Comparison of ENCODE assay signal across 11 cellular contexts in the genomic region with DNA sequence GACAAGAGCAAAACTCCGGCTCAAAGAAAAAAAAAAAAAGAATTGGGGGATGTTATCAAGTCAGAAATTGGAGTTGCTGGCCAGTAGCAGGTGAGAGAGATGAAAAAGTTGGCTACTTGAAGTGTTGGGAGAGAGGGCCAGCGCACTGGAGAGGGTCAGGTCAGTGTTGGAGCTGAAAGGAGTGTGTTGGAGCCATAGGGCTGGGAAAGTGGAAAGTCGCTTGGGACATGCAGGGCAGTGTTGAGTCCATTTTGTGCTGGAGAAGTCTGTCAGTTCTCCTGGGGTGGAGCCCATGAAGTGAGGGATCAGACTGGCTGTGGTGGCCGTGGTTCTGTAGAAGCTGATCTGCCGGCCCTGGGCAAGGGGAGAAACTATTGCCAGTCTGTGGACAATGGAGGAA. TPM values are rescaled to one million over a fixed set of nuclear protein-coding genes. Genes with fewer than 3 reads are reported as not detected.
DNase-seq lines count a peak whose midpoint lies in the region; ATAC-seq and TF ChIP-seq lines count a peak whose summit lies in the region.
"Had no signal": no experiment of that assay in that cellular context is flagged by ENCODE, and none has a peak within 500 bp of the region (broad histone marks: within the 10 kb centered on the region; RNA-seq: fewer than 3 reads in every experiment).

No MANE protein-coding gene starts in this region.

- no peak for DNase-seq in CD8-positive, alpha-beta T cell
- DNase-seq in Karpas-422 (no peak), mammary epithelial cell (no peak), neural crest cell (ENCODE audit: low read depth, low spot score) (no peak), globus pallidus (ENCODE audit: low spot score) (no peak), lower leg skin (ENCODE audit: low spot score in 2 of 2) (no peak), DMS 273 treated with DMSO at 0.1 percent for 48 hours (lab: John Stamatoyannopoulos, UW) (no peak)
- DNase-seq: esophagus squamous epithelium; NCI-H187; stimulated activated CD4-positive, alpha-beta T cell treated with anti-CD3 and anti-CD28 coated beads, Interleukin-2, amount 100 ng/mL, for 48 hours had no signal

- H3K9me3 Mint-ChIP-seq in CD8-positive, alpha-beta T cell: no peaks in the 10 kb centered on the region
- no peaks in the 10 kb centered on the region for H3K9me3 Mint-ChIP-seq in neural crest cell

- dilution Hi-C loops in mammary epithelial cell (cut with HindIII; ENCODE audit: low sequenced_read_pairs): no loop called here

- CTCF ChIA-PET in CD8-positive, alpha-beta T cell (lab: Charles Lee): no interaction called here
- CTCF ChIA-PET in mammary epithelial cell (lab: Charles Lee; ENCODE audit: low non-redundant PET): interaction anchor here (0.6 kb wide), 1 partner anchor 401 kb away, joined by 7 read pairs; no protein-coding TSS in a partner anchor

- H3K27me3 Mint-ChIP-seq in CD8-positive, alpha-beta T cell (ENCODE audit: low read depth): no peaks in the 10 kb centered on the region
- H3K27me3 Mint-ChIP-seq in neural crest cell (ENCODE audit: low read depth): peaks cover 4% of the 10 kb centered on the region

- POLR2A ChIA-PET in CD8-positive, alpha-beta T cell (lab: Charles Lee): no interaction called here

- no peaks in the 10 kb centered on the region for H3K27me3 ChIP-seq in CD8-positive, alpha-beta T cell (ENCODE audit: insufficient read depth, low read length)
- H3K27me3 ChIP-seq in Karpas-422 (ENCODE audit: low read length) (no peaks in the 10 kb centered on the region), mammary epithelial cell (ENCODE audit: insufficient read depth, low read length) (no peaks in the 10 kb centered on the region)
- H3K27me3 ChIP-seq: esophagus squamous epithelium had no signal

- H3K27ac Mint-ChIP-seq in CD8-positive, alpha-beta T cell: no peak overlapping the region
- no peak overlapping the region for H3K27ac Mint-ChIP-seq in neural crest cell (ENCODE audit: unreplicated experiment)

- no peak for TF ChIP-seq POLR2A in lower leg skin (IDR thresholded peaks at IDR 0.05)

- peaks cover 13% of the 10 kb centered on the region for H4K20me1 ChIP-seq in Karpas-422 (ENCODE audit: insufficient read depth, low read depth, low read length)
- H4K20me1 ChIP-seq in mammary epithelial cell (ENCODE audit: insufficient read depth, low read length): no peaks in the 10 kb centered on the region

- in situ Hi-C loops in mammary epithelial cell (cut with MboI; ENCODE audit: low sequenced_read_pairs in 2 of 2): loop anchor here in 1 of 2 donors (5.0 kb wide), 1 partner anchor 83 kb away; a partner anchor contains a TSS

- H3K4me2 ChIP-seq in Karpas-422 (ENCODE audit: low read depth, low read length, poor library complexity, severe bottlenecking) (peak overlapping the region; percentile 94), mammary epithelial cell (ENCODE audit: insufficient read depth, low read depth, low read length) (peak overlapping the region; percentile 23)

- H3K9me2 ChIP-seq in Karpas-422 (replicated peaks; ENCODE audit: insufficient read depth, low read length): no peaks in the 10 kb centered on the region

- H3K9me3 ChIP-seq in CD8-positive, alpha-beta T cell (ENCODE audit: low read length): no peaks in the 10 kb centered on the region
- H3K9me3 ChIP-seq in Karpas-422 (ENCODE audit: low read length) (no peaks in the 10 kb centered on the region), mammary epithelial cell (replicated peaks; ENCODE audit: insufficient read depth, low read length) (no peaks in the 10 kb centered on the region)
- H3K9me3 ChIP-seq: esophagus squamous epithelium had no signal

- H3K4me1 Mint-ChIP-seq in CD8-positive, alpha-beta T cell (ENCODE audit: low read depth): peaks cover 69% of the 10 kb centered on the region
- H3K4me1 Mint-ChIP-seq in neural crest cell: peaks cover 71% of the 10 kb centered on the region

- no peak for TF ChIP-seq CTCF in CD8-positive, alpha-beta T cell (IDR thresholded peaks at IDR 0.05)
- TF ChIP-seq CTCF in mammary epithelial cell (conservative IDR thresholded peaks at IDR 0.05 in 1 of 2, IDR thresholded peaks at IDR 0.05 in 1 of 2; ENCODE audit: extremely low read depth in 1 of 2, insufficient read depth in 1 of 2, low read depth in 1 of 2, low read length in 2 of 2): no peak
- no peak for TF ChIP-seq CTCF in neural crest cell (conservative IDR thresholded peaks at IDR 0.05)
- no peak for TF ChIP-seq CTCF in lower leg skin (IDR thresholded peaks at IDR 0.05)

- H3K79me2 ChIP-seq in Karpas-422 (ENCODE audit: low read length) (peaks cover 68% of the 10 kb centered on the region), mammary epithelial cell (ENCODE audit: insufficient read depth, low read length) (peaks cover 69% of the 10 kb centered on the region)

- no peak overlapping the region for H3K27ac ChIP-seq in CD8-positive, alpha-beta T cell (ENCODE audit: low read depth, low read length)
- H3K27ac ChIP-seq in Karpas-422 (ENCODE audit: low read length) (no peak overlapping the region), mammary epithelial cell (ENCODE audit: insufficient read depth, low read depth, low read length) (no peak overlapping the region)

- 93% methylated on average over 5 of the region's 5 CpGs for WGBS in mammary epithelial cell (ENCODE audit: low coverage, missing lambda C conversion rate)
- WGBS in lower leg skin, 2 donors: 68 to 77% methylated on average over 5 of the region's 5 CpGs

- H3K4me3 Mint-ChIP-seq in CD8-positive, alpha-beta T cell: peak overlapping the region; percentile 93
- peak overlapping the region; percentile 96 for H3K4me3 Mint-ChIP-seq in neural crest cell

- no peak for ATAC-seq in CD8-positive, alpha-beta T cell
- no peak for ATAC-seq in GM18520 (IDR thresholded peaks at IDR 0.05; ENCODE audit: unreplicated experiment)

- H2AFZ ChIP-seq in Karpas-422 (ENCODE audit: low read length) (no peak overlapping the region), mammary epithelial cell (ENCODE audit: low read depth, low read length) (no peak overlapping the region)

- no TSS peak for BruUV-seq in mammary epithelial cell (replicated peaks; lab: Mats Ljungman, UMichigan)

- H3K4me3 ChIP-seq in CD8-positive, alpha-beta T cell (ENCODE audit: low read depth, low read length): no peak overlapping the region
- H3K4me3 ChIP-seq in Karpas-422 (ENCODE audit: low read length) (peak overlapping the region; percentile 95), mammary epithelial cell (replicated peaks in 1 of 3; ENCODE audit: insufficient read depth in 1 of 3, low read depth in 2 of 3, low read length in 3 of 3) (peak overlapping the region in 1 of 3 experiments; percentile 2), lower leg skin (ENCODE audit: low read depth, poor library complexity, severe bottlenecking) (no peak overlapping the region)

- peaks cover 23% of the 10 kb centered on the region for H3K36me3 Mint-ChIP-seq in CD8-positive, alpha-beta T cell
- no peaks in the 10 kb centered on the region for H3K36me3 Mint-ChIP-seq in neural crest cell (ENCODE audit: low read depth)

- peaks cover 54% of the 10 kb centered on the region for H3K4me1 ChIP-seq in CD8-positive, alpha-beta T cell (ENCODE audit: insufficient read depth, low read length)
- H3K4me1 ChIP-seq in Karpas-422 (ENCODE audit: low read length): peaks cover 33% of the 10 kb centered on the region
- H3K4me1 ChIP-seq in mammary epithelial cell (ENCODE audit: insufficient read depth, low read length): peaks cover 48% of the 10 kb centered on the region

- intact Hi-C loops in CD8-positive, alpha-beta T cell (cut with DNase I, micrococcal nuclease): loop anchor here in 1 of 2 experiments (5.0 kb wide), 1 partner anchor 57 kb away; a partner anchor contains a TSS
- intact Hi-C loops in mammary epithelial cell (cut with micrococcal nuclease): loop anchor here (5.0 kb wide), 1 partner anchor 243 kb away; no protein-coding TSS in a partner anchor
- intact Hi-C loops in lower leg skin (cut with DNase I; ENCODE audit: low total_unique reads): no loop called here

- peaks cover 7% of the 10 kb centered on the region for H3K36me3 ChIP-seq in CD8-positive, alpha-beta T cell (ENCODE audit: insufficient read depth, low read length)
- peaks cover 7% of the 10 kb centered on the region; the same call in 1 of the 2 replicates for H3K36me3 ChIP-seq in Karpas-422 (ENCODE audit: insufficient read depth, low read length)
- no peaks in the 10 kb centered on the region for H3K36me3 ChIP-seq in mammary epithelial cell (ENCODE audit: insufficient read depth, low read length)

- peak overlapping the region; percentile 95; the same call in 1 of the 2 replicates for H3K9ac ChIP-seq in Karpas-422 (ENCODE audit: low read length)
- no peak overlapping the region for H3K9ac ChIP-seq in mammary epithelial cell (ENCODE audit: insufficient read depth, low read length)

RNA-seq across cellular contexts. Expression of a gene that starts 1.7 kb away (rescaled TPM):
- total RNA-seq in CD8-positive, alpha-beta T cell: 10 to 100 TPM; 19.3 to 19.9 TPM
- 8.0 and 21.0 TPM in 2 replicates for total RNA-seq in Karpas-422 (2014; rRNA removed; shearing (Covaris generic); ENCODE audit: low replicate concordance)
- total RNA-seq in mammary epithelial cell (10 to 100 TPM; 32.9 to 48.0 TPM), neural crest cell (35.8 and 38.6 TPM in 2 replicates), lower leg skin (10 to 100 TPM; 37.4 to 55.2 (median 52.1) TPM)
- 15.2 TPM for polyA plus RNA-seq in mammary epithelial cell
- polyA minus RNA-seq in mammary epithelial cell: 15.8 TPM

RNA-seq across cellular contexts. Expression of a gene that starts 15.6 kb away (rescaled TPM):
- total RNA-seq in CD8-positive, alpha-beta T cell: 1 to 10 TPM; 7.2 to 7.7 TPM
- 85.2 and 91.1 TPM in 2 replicates for total RNA-seq in Karpas-422 (2014; rRNA removed; shearing (Covaris generic); ENCODE audit: low replicate concordance)
- 10 to 100 TPM in 1 of 2 donors, 1 to 10 TPM in 1; 9.5 to 18.6 TPM for total RNA-seq in mammary epithelial cell
- polyA plus RNA-seq in mammary epithelial cell: 41.3 TPM
- 4.1 TPM for polyA minus RNA-seq in mammary epithelial cell
- 36.0 and 36.2 TPM in 2 replicates for total RNA-seq in neural crest cell
- total RNA-seq in lower leg skin: 10 to 100 TPM; 11.8 to 24.9 (median 21.5) TPM

RNA-seq across cellular contexts. Expression of a gene that starts 18.4 kb away (rescaled TPM):
- 1 to 10 TPM; 2.6 to 3.4 TPM for total RNA-seq in CD8-positive, alpha-beta T cell
- 3.9 and 4.7 TPM in 2 replicates for total RNA-seq in Karpas-422 (2014; rRNA removed; shearing (Covaris generic); ENCODE audit: low replicate concordance)
- total RNA-seq in mammary epithelial cell (under 1 TPM in 1 of 2 donors, not detected in 1; 0.66 TPM), neural crest cell (0.73 and 1.2 TPM in 2 replicates), lower leg skin (1 to 10 TPM; 2.4 to 7.8 (median 4.8) TPM)
- 0.22 TPM for polyA plus RNA-seq in mammary epithelial cell
- polyA minus RNA-seq in mammary epithelial cell: 0.41 TPM

RNA-seq across cellular contexts. Expression of a gene that starts 55.9 kb away (rescaled TPM):
- 100 to 1,000 TPM; 144 to 153 TPM for total RNA-seq in CD8-positive, alpha-beta T cell
- 22.7 and 41.9 TPM in 2 replicates for total RNA-seq in Karpas-422 (2014; rRNA removed; shearing (Covaris generic); ENCODE audit: low replicate concordance)
- total RNA-seq in mammary epithelial cell: 10 to 100 TPM; 19.5 to 69.5 TPM
- 16.9 TPM for polyA plus RNA-seq in mammary epithelial cell
- 32.6 TPM for polyA minus RNA-seq in mammary epithelial cell
- 119 and 121 TPM in 2 replicates for total RNA-seq in neural crest cell
- 100 to 1,000 TPM in 2 of 4 donors, 10 to 100 TPM in 2; 59.9 to 207 (median 128) TPM for total RNA-seq in lower leg skin
